Comparison of ENCODE assay signal across 8 cellular contexts in genomic region chr2:100470898-100471514, GRCh38. TPM values are rescaled to one million over a fixed set of nuclear protein-coding genes. Genes with fewer than 3 reads are reported as not detected.
DNase-seq lines count a peak whose midpoint lies in the region; ATAC-seq and TF ChIP-seq lines count a peak whose summit lies in the region.
"Had no signal": no experiment of that assay in that cellular context is flagged by ENCODE, and none has a peak within 500 bp of the region (broad histone marks: within the 10 kb centered on the region; RNA-seq: fewer than 3 reads in every experiment).

No MANE protein-coding gene starts in this region.

- no peaks in the 10 kb centered on the region for H3K9me3 ChIP-seq in IMR-90 (ENCODE audit: control insufficient read depth, insufficient read depth, low read length)

- no peak overlapping the region for H3K4me3 ChIP-seq in IMR-90 (ENCODE audit: insufficient read depth, low read depth, low read length)
- no peak overlapping the region for H3K4me3 ChIP-seq in choroid plexus epithelial cell (ENCODE audit: low read depth, low read length)

- no peaks in the 10 kb centered on the region for H3K36me3 ChIP-seq in IMR-90 (ENCODE audit: control insufficient read depth, insufficient read depth, low read length)

- H3K36me3 Mint-ChIP-seq in mesothelial cell of epicardium: no peaks in the 10 kb centered on the region
- H3K36me3 Mint-ChIP-seq in chondrocyte (ENCODE audit: low read depth): no peaks in the 10 kb centered on the region

- no peak overlapping the region for H3K56ac ChIP-seq in IMR-90 (ENCODE audit: extremely low read depth, insufficient read depth, low read length)

- no peak overlapping the region for H3K14ac ChIP-seq in IMR-90 (replicated peaks; ENCODE audit: low read depth, low read length)

- H3K4me1 ChIP-seq in IMR-90 (ENCODE audit: control insufficient read depth, insufficient read depth, low read length): no peaks in the 10 kb centered on the region

- no TSS peak for BruUV-seq in IMR-90 (replicated peaks; lab: Mats Ljungman, UMichigan)

- no peak overlapping the region for H3K4me2 ChIP-seq in IMR-90 (ENCODE audit: low read depth, low read length)

- H3K23ac ChIP-seq in IMR-90 (ENCODE audit: low read depth, low read length): no peak overlapping the region

- TF ChIP-seq CTCF in IMR-90 (conservative IDR thresholded peaks at IDR 0.05; ENCODE audit: low read depth, low read length): no peak
- TF ChIP-seq CTCF in choroid plexus epithelial cell (conservative IDR thresholded peaks at IDR 0.05; ENCODE audit: low read depth, low read length): no peak
- TF ChIP-seq CTCF in mesothelial cell of epicardium (IDR thresholded peaks at IDR 0.05; ENCODE audit: unreplicated experiment): no peak
- no peak for TF ChIP-seq CTCF in chondrocyte (IDR thresholded peaks at IDR 0.05)

- H3K27me3 ChIP-seq in IMR-90 (ENCODE audit: control insufficient read depth, insufficient read depth, low read length): no peaks in the 10 kb centered on the region

- intact Hi-C loops in IMR-90 (cut with micrococcal nuclease): no loop called here

- H3K4me1 Mint-ChIP-seq in mesothelial cell of epicardium (no peaks in the 10 kb centered on the region), chondrocyte (ENCODE audit: low read depth) (no peaks in the 10 kb centered on the region)

- no peak overlapping the region for H2AFZ ChIP-seq in IMR-90 (replicated peaks; ENCODE audit: low read length, poor library complexity)

- DNase-seq in ELF-1 (ENCODE audit: low read depth, low spot score) (peak; percentile 81), IMR-90 (peak; percentile 7), choroid plexus epithelial cell (ENCODE audit: low read depth) (peak; percentile 13), mesothelial cell of epicardium (ENCODE audit: low spot score in 2 of 2, unreplicated experiment in 2 of 2) (peak; percentile 38 to 80), NCI-H1092 treated with DMSO at 0.1 percent for 48 hours (lab: John Stamatoyannopoulos, UW) (no peak), chondrocyte (ENCODE audit: low spot score) (no peak), NCI-H2196 treated with DMSO at 0.1 percent for 48 hours (lab: John Stamatoyannopoulos, UW; ENCODE audit: unreplicated experiment) (no peak)
- DNase-seq: NCI-H1417 had no signal

- dilution Hi-C loops in IMR-90 (cut with HindIII; ENCODE audit: low sequenced_read_pairs, unreplicated experiment): no loop called here

- no peak overlapping the region for H3K4ac ChIP-seq in IMR-90 (ENCODE audit: low read depth, low read length)

- no peak overlapping the region for H4K5ac ChIP-seq in IMR-90 (ENCODE audit: low read depth, low read length)

- no peak for TF ChIP-seq RAD21 in IMR-90 (IDR thresholded peaks at IDR 0.05; ENCODE audit: low read length)

- peaks cover 13% of the 10 kb centered on the region for H3K27me3 Mint-ChIP-seq in mesothelial cell of epicardium (ENCODE audit: low read depth)
- H3K27me3 Mint-ChIP-seq in chondrocyte (ENCODE audit: low read depth): peaks cover 50% of the 10 kb centered on the region

- H3K4me3 Mint-ChIP-seq in mesothelial cell of epicardium (no peak overlapping the region), chondrocyte (ENCODE audit: unreplicated experiment) (no peak overlapping the region)

- CTCF ChIA-PET in IMR-90 (lab: Yijun Ruan, JAX): no interaction called here

- no peaks in the 10 kb centered on the region for H4K20me1 ChIP-seq in IMR-90 (ENCODE audit: insufficient read depth, low read length)

- H3K9me3 Mint-ChIP-seq in mesothelial cell of epicardium: no peaks in the 10 kb centered on the region
- no peaks in the 10 kb centered on the region for H3K9me3 Mint-ChIP-seq in chondrocyte (ENCODE audit: low read depth)

- no peaks in the 10 kb centered on the region for H3K9me1 ChIP-seq in IMR-90 (ENCODE audit: insufficient read depth, low read length)

- H3K79me1 ChIP-seq in IMR-90 (ENCODE audit: low read depth in 1 of 2, low read length in 2 of 2): no peaks in the 10 kb centered on the region

- no peak overlapping the region for H2BK20ac ChIP-seq in IMR-90 (ENCODE audit: low read depth, low read length)

- no peak overlapping the region for H2BK120ac ChIP-seq in IMR-90 (ENCODE audit: low read depth, low read length)

- H3K9ac ChIP-seq in IMR-90 (ENCODE audit: low read depth, low read length): no peak overlapping the region

- no peak overlapping the region for H2BK5ac ChIP-seq in IMR-90 (ENCODE audit: low read depth, low read length, poor library complexity, severe bottlenecking)

- no peak overlapping the region for H4K8ac ChIP-seq in IMR-90 (ENCODE audit: low read depth in 2 of 2, low read length in 2 of 2)

- H2AK5ac ChIP-seq in IMR-90 (ENCODE audit: low read depth, low read length): no peak overlapping the region

- no peak overlapping the region for H3K18ac ChIP-seq in IMR-90 (ENCODE audit: low read depth, low read length)

- H3K27ac Mint-ChIP-seq in mesothelial cell of epicardium (no peak overlapping the region), chondrocyte (ENCODE audit: unreplicated experiment) (no peak overlapping the region)

- H4K91ac ChIP-seq in IMR-90 (ENCODE audit: insufficient read depth, low read depth, low read length): no peak overlapping the region

- ATAC-seq in IMR-90 (ENCODE audit: low read depth): peak; percentile 76

- H2AK9ac ChIP-seq in IMR-90 (replicated peaks; ENCODE audit: low read depth, low read length, poor library complexity): no peak overlapping the region

- no peak overlapping the region for H3K27ac ChIP-seq in IMR-90 (ENCODE audit: insufficient read depth, low read length)

- no peak overlapping the region for H2BK15ac ChIP-seq in IMR-90 (ENCODE audit: low read depth, low read length)

- TF ChIP-seq POLR2A in IMR-90 (IDR thresholded peaks at IDR 0.05; ENCODE audit: low read depth, low read length): no peak

- POLR2A ChIA-PET in IMR-90 (lab: Charles Lee; ENCODE audit: unreplicated experiment): no interaction called here

- WGBS in IMR-90 (ENCODE audit: extremely low coverage in 2 of 2, insufficient read length in 1 of 2), 2 experiments: no CpG with 5 or more reads among the region's 16 CpGs

- in situ Hi-C loops in IMR-90 (cut with MboI; ENCODE audit: low sequenced_read_pairs): no loop called here

TF ChIP-seq in IMR-90, 13 proteins besides CTCF, POLR2A, EP300 and RAD21:
- TF ChIP-seq RFX5 (IDR thresholded peaks at IDR 0.05; ENCODE audit: low read depth, low read length) (no peak), SMC3 (IDR thresholded peaks at IDR 0.05; ENCODE audit: low read depth, low read length) (no peak), USF2 (IDR thresholded peaks at IDR 0.05; ENCODE audit: low read depth, low read length) (no peak), BHLHE40 (IDR thresholded peaks at IDR 0.05; ENCODE audit: low read depth, low read length) (no peak), MAZ (IDR thresholded peaks at IDR 0.05; ENCODE audit: borderline replicate concordance, low read depth, low read length) (no peak), RCOR1 (IDR thresholded peaks at IDR 0.05; ENCODE audit: insufficient replicate concordance, low read length) (no peak), MXI1 (IDR thresholded peaks at IDR 0.05; ENCODE audit: borderline replicate concordance, low read depth, low read length) (no peak), CEBPB (IDR thresholded peaks at IDR 0.05; ENCODE audit: low read depth, low read length) (no peak), FOS (IDR thresholded peaks at IDR 0.05; ENCODE audit: low read depth, low read length) (no peak), MAFK (IDR thresholded peaks at IDR 0.05; ENCODE audit: low read depth, low read length) (no peak), CHD1 (IDR thresholded peaks at IDR 0.05; ENCODE audit: low read depth, low read length) (no peak), NFE2L2 (IDR thresholded peaks at IDR 0.05; ENCODE audit: low read depth, low read length) (no peak)
- TF ChIP-seq, protein P1, sequence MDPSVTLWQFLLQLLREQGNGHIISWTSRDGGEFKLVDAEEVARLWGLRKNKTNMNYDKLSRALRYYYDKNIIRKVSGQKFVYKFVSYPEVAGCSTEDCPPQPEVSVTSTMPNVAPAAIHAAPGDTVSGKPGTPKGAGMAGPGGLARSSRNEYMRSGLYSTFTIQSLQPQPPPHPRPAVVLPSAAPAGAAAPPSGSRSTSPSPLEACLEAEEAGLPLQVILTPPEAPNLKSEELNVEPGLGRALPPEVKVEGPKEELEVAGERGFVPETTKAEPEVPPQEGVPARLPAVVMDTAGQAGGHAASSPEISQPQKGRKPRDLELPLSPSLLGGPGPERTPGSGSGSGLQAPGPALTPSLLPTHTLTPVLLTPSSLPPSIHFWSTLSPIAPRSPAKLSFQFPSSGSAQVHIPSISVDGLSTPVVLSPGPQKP (IDR thresholded peaks at IDR 0.05; ENCODE audit: borderline replicate concordance, low read depth, low read length): no peak

RNA-seq across cellular contexts. Expression of gene NMS, which starts 0.7 kb away (rescaled TPM):
- total RNA-seq in IMR-90 (2012; rRNA removed): not detected in 2 replicates
- polyA plus RNA-seq in IMR-90 (2012; rRNA removed): not detected in 2 replicates
- polyA plus RNA-seq in IMR-90 (2012; cell fraction: cytosol; rRNA removed): not detected in 2 replicates
- polyA plus RNA-seq in IMR-90 (2012; cell fraction: nucleus; rRNA removed; ENCODE audit: low replicate concordance): not detected in 2 replicates
- not detected in 3 replicates for total RNA-seq in mesothelial cell of epicardium
- not detected in 3 replicates for total RNA-seq in chondrocyte

RNA-seq across cellular contexts. Expression of gene CHST10, which starts 53.5 kb away (rescaled TPM):
- 8.3 and 8.6 TPM in 2 replicates for total RNA-seq in IMR-90 (2012; rRNA removed)
- polyA plus RNA-seq in IMR-90 (2012; rRNA removed): 6.4 and 6.9 TPM in 2 replicates
- polyA plus RNA-seq in IMR-90 (2012; cell fraction: cytosol; rRNA removed): 3.8 and 9.5 TPM in 2 replicates
- 6.1 and 9.1 TPM in 2 replicates for polyA plus RNA-seq in IMR-90 (2012; cell fraction: nucleus; rRNA removed; ENCODE audit: low replicate concordance)
- 25.1 to 27.8 TPM (median 25.8 TPM) in 3 replicates for total RNA-seq in mesothelial cell of epicardium
- 9.8 to 11.1 TPM (median 10.8 TPM) in 3 replicates for total RNA-seq in chondrocyte

Comparison
In these comparisons a context has a peak if more than half of its experiments do, and no peak if none do; other contexts are left out.
1. DNase-seq: peak in ELF-1 (single experiment), IMR-90 (single experiment), choroid plexus epithelial cell (single experiment) and mesothelial cell of epicardium (2 of 2); none in NCI-H1092 treated with DMSO at 0.1 percent for 48 hours (single experiment), chondrocyte (single experiment) and NCI-H2196 treated with DMSO at 0.1 percent for 48 hours (single experiment).